Comparison of ENCODE assay signal across 19 cellular contexts in genomic region chr5:146003852-146004251, GRCh38.
"Had no signal": no experiment of that assay in that cellular context is flagged by ENCODE, and none has a peak within 500 bp of the region (broad histone marks: within the 10 kb centered on the region; RNA-seq: fewer than 3 reads in every experiment).

No MANE protein-coding gene starts in this region.

- H3K27ac ChIP-seq: stomach, suprapubic skin had no signal

- ATAC-seq: activated CD4-positive, alpha-beta T cell treated with anti-CD3 and anti-CD28 coated beads for 36 hours; activated T-cell treated with anti-CD3 and anti-CD28 coated beads, Interleukin-2, amount 50 U/mL, for 4 hours; left cardiac atrium; sciatic nerve; stimulated activated memory B cell treated with anti-CD40 and anti-IgM and Interleukin-4, amounts not matched to agents 10 μg/mL and 1 μg/mL and 100 μg/mL, for 72 hours; T-helper 17 cell had no signal

- H3K9me3 ChIP-seq: stomach, suprapubic skin had no signal

- DNase-seq: activated B cell treated with CpG ODN at 0.5 μM for 24 hours; activated CD4-positive, alpha-beta T cell treated with anti-CD3 and anti-CD28 coated beads for 36 hours; activated CD4-positive, alpha-beta T cell treated with anti-CD3 and anti-CD28 coated beads, Interleukin-2, amount 50 U/mL, for 48 hours; activated CD8-positive, alpha-beta memory T cell treated with anti-CD3 and anti-CD28 coated beads, Interleukin-2, amount 50 U/mL, for 48 hours; activated naive CD4-positive, alpha-beta T cell; activated T-cell treated with anti-CD3 and anti-CD28 coated beads, Interleukin-2, amount 50 U/mL, for 4 hours; amniotic stem cell; foreskin melanocyte; glutamatergic neuron; hippocampal formation; left cardiac atrium; occipital lobe; small intestine; stimulated activated CD4-positive, alpha-beta T cell treated with anti-CD3 and anti-CD28 coated beads, Interleukin-15, amount 100 ng/mL, for 24 hours; stomach; T-helper 17 cell had no signal

- H3K4me3 ChIP-seq: stomach, suprapubic skin had no signal

- H3K4me1 ChIP-seq: suprapubic skin had no signal

- H3K27me3 ChIP-seq: stomach, suprapubic skin had no signal
